1 cellular context compared by ENCODE assay signal in the genomic region with DNA sequence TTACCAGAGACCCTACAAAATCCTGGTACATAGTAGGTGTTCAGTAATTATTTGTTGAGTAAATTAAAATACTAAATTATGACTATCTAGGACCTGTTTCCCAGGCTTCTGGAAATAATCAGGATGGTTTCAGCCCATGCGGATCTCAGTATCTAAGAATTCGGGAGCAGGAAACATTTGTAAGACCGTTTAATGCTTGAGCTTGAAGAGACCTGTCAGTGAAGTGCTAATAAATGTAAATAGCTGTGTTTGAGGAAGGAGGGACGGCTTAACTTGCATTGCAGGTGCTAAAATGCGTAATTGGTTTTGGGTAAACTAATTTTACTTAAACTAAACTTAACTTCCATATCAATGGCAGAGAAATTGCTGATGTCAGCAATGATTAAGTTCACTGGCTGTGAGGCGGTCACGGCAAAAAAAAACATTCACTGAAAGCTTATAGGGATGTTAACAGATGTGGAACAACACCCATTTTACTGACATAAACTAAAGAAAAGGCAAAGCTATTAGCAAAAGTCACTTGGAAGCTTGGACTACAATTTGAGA.
TF ChIP-seq lines count a peak whose summit lies in the region.

No MANE protein-coding gene starts in this region.

TF ChIP-seq in SK-N-SH treated with all-trans-retinoic acid at 6 μM for 48 hours, 23 proteins besides CTCF, POLR2A, EP300 and RAD21 (continued from another document):
- no peak for TF ChIP-seq PPARA (CRISPR knock-in tag; IDR thresholded peaks at IDR 0.05; ENCODE audit: borderline replicate concordance)
- no peak for TF ChIP-seq CSDC2 (CRISPR knock-in tag; IDR thresholded peaks at IDR 0.05)
- TF ChIP-seq CSRNP3 (CRISPR knock-in tag; IDR thresholded peaks at IDR 0.05): no peak
- TF ChIP-seq ARNTL (CRISPR knock-in tag; IDR thresholded peaks at IDR 0.05; ENCODE audit: borderline replicate concordance, low read depth): no peak
- TF ChIP-seq RARB (CRISPR knock-in tag; IDR thresholded peaks at IDR 0.05): no peak
- TF ChIP-seq ZNF565 (CRISPR knock-in tag; conservative IDR thresholded peaks at IDR 0.05; ENCODE audit: low read depth): no peak
- no peak for TF ChIP-seq ZNF70 (CRISPR knock-in tag; IDR thresholded peaks at IDR 0.05)
